Comparison of ENCODE assay signal across 13 cellular contexts in the genomic region with DNA sequence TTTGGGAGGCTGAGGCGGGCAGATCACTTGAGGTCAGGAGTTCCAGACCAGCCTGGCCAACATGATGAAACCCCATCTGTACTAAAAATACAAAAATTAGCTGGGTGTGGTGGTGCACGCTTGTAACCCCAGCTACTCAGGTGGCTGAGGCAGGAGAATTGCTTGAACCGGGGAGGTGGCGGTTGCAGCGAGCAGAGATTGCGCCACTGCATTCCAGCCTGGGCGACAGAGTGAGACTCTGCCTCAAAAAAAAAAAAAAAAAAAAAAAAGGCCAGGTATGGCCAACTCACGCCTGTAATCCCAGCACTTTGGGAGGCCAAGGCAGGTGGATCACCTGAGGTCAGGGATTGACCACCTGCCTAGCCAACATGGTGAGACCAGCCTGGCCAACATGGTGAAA. TPM values are rescaled to one million over a fixed set of nuclear protein-coding genes. Genes with fewer than 3 reads are reported as not detected.
"Had no signal": no experiment of that assay in that cellular context is flagged by ENCODE, and none has a peak within 500 bp of the region (broad histone marks: within the 10 kb centered on the region; RNA-seq: fewer than 3 reads in every experiment).

No MANE protein-coding gene starts in this region.

RNA-seq across cellular contexts. Expression of a gene that starts 6.5 kb away (rescaled TPM):
- total RNA-seq: activated T-helper 1 cell treated with anti-CD3 and anti-CD28 coated beads, Interleukin-12 subunit alpha, Interleukin-12 subunit beta, Interleukin-2, Interleukin-4 antibody, amounts not matched to agents 30 ng/mL and 10 ng/mL and 1 ng/mL, durations not matched to agents 14 hours and 24 hours and 36 hours; cerebellum; esophagus mucosa; glomerular endothelial cell; left lung; mucosa of gallbladder; natural killer cell treated with Interleukin-12 subunit alpha and Interleukin-12 subunit beta and Interleukin-15 and Interleukin-18, amount 100 ng/mL, for 72 hours; pancreas; renal cortical epithelial cell; stomach; T-helper 2 cell treated with Interferon-gamma antibody and Interleukin-4, amounts not matched to agents 100 ng/mL and 5 ng/mL, for 36 hours had no signal
- polyA plus RNA-seq: keratinocyte, small intestine, stomach had no signal
